1 cellular context compared by ENCODE assay signal in the genomic region with DNA sequence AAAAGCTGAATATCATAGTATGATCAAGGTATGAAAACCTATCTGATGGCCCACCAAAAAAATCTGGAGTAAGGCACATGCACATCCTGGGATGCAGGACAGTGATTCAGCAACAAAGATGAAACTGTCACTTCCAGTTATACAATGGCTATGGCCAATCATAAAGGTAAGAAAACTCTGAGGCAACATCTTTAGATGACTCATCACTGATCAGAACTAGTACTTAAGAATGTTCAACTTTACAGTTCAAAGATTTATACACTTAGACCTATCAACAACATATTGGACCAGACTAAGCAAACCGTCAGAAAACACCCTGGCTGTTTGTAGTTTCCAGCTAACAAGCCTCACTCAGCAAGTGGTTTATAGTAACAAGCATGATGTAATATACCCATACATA.
TF ChIP-seq lines count a peak whose summit lies in the region.

No MANE protein-coding gene starts in this region.

TF ChIP-seq in GM12878, 131 proteins besides CTCF, POLR2A, EP300 and RAD21 (continued from another document):
- TF ChIP-seq NRF1 (conservative IDR thresholded peaks at IDR 0.05; ENCODE audit: low read depth, low read length), result no peak
- no peak for TF ChIP-seq BHLHE40 (IDR thresholded peaks at IDR 0.05; ENCODE audit: borderline replicate concordance in 1 of 2, low read depth in 2 of 2, low read length in 1 of 2)
- TF ChIP-seq SMARCA5 (IDR thresholded peaks at IDR 0.05), result no peak
- no peak for TF ChIP-seq ATF2 (IDR thresholded peaks at IDR 0.05; ENCODE audit: low read length)
- TF ChIP-seq, protein P1, sequence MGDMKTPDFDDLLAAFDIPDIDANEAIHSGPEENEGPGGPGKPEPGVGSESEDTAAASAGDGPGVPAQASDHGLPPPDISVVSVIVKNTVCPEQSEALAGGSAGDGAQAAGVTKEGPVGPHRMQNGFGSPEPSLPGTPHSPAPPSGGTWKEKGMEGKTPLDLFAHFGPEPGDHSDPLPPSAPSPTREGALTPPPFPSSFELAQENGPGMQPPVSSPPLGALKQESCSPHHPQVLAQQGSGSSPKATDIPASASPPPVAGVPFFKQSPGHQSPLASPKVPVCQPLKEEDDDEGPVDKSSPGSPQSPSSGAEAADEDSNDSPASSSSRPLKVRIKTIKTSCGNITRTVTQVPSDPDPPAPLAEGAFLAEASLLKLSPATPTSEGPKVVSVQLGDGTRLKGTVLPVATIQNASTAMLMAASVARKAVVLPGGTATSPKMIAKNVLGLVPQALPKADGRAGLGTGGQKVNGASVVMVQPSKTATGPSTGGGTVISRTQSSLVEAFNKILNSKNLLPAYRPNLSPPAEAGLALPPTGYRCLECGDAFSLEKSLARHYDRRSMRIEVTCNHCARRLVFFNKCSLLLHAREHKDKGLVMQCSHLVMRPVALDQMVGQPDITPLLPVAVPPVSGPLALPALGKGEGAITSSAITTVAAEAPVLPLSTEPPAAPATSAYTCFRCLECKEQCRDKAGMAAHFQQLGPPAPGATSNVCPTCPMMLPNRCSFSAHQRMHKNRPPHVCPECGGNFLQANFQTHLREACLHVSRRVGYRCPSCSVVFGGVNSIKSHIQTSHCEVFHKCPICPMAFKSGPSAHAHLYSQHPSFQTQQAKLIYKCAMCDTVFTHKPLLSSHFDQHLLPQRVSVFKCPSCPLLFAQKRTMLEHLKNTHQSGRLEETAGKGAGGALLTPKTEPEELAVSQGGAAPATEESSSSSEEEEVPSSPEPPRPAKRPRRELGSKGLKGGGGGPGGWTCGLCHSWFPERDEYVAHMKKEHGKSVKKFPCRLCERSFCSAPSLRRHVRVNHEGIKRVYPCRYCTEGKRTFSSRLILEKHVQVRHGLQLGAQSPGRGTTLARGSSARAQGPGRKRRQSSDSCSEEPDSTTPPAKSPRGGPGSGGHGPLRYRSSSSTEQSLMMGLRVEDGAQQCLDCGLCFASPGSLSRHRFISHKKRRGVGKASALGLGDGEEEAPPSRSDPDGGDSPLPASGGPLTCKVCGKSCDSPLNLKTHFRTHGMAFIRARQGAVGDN (IDR thresholded peaks at IDR 0.05), result no peak
- no peak for TF ChIP-seq ATF7 (IDR thresholded peaks at IDR 0.05; ENCODE audit: low read depth)
- TF ChIP-seq, protein P2, sequence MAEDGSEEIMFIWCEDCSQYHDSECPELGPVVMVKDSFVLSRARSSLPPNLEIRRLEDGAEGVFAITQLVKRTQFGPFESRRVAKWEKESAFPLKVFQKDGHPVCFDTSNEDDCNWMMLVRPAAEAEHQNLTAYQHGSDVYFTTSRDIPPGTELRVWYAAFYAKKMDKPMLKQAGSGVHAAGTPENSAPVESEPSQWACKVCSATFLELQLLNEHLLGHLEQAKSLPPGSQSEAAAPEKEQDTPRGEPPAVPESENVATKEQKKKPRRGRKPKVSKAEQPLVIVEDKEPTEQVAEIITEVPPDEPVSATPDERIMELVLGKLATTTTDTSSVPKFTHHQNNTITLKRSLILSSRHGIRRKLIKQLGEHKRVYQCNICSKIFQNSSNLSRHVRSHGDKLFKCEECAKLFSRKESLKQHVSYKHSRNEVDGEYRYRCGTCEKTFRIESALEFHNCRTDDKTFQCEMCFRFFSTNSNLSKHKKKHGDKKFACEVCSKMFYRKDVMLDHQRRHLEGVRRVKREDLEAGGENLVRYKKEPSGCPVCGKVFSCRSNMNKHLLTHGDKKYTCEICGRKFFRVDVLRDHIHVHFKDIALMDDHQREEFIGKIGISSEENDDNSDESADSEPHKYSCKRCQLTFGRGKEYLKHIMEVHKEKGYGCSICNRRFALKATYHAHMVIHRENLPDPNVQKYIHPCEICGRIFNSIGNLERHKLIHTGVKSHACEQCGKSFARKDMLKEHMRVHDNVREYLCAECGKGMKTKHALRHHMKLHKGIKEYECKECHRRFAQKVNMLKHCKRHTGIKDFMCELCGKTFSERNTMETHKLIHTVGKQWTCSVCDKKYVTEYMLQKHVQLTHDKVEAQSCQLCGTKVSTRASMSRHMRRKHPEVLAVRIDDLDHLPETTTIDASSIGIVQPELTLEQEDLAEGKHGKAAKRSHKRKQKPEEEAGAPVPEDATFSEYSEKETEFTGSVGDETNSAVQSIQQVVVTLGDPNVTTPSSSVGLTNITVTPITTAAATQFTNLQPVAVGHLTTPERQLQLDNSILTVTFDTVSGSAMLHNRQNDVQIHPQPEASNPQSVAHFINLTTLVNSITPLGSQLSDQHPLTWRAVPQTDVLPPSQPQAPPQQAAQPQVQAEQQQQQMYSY (CRISPR knock-in tag; IDR thresholded peaks at IDR 0.05), result no peak
- no peak for TF ChIP-seq MLLT1 (IDR thresholded peaks at IDR 0.05)
- no peak for TF ChIP-seq ESRRA (IDR thresholded peaks at IDR 0.05; ENCODE audit: low read length)
